Comparison of ENCODE assay signal across 14 cellular contexts in the genomic region with DNA sequence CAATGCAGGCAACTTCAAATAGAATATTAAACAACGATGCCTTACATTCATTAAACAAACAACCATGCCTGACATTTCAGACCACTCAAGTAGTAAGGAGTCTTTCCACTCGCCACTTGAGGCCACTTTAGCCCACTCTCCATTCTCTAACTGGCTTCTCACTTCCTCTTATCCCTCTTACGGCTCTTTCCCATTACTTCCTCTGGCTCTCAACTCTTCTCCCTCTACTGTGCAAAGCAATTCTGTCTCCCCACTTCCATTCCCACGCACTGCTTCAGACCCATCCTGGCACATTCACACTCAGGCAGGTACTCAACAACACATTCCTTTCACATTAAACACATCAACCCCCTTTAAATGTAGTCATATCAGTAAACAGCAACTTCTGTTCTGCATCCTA.
"Had no signal": no experiment of that assay in that cellular context is flagged by ENCODE, and none has a peak within 500 bp of the region (broad histone marks: within the 10 kb centered on the region; RNA-seq: fewer than 3 reads in every experiment).

No MANE protein-coding gene starts in this region.

- H3K9me3 ChIP-seq: gastroesophageal sphincter, left ventricle myocardium inferior, stomach had no signal

- H3K36me3 ChIP-seq: cardiac muscle cell, gastroesophageal sphincter, left ventricle myocardium inferior, stomach had no signal

- H3K9me3 Mint-ChIP-seq: activated naive CD4-positive, alpha-beta T cell treated with anti-CD3 and anti-CD28 coated beads, Interleukin-2, amount 50 U/mL, for 72 hours had no signal

- H2AFZ ChIP-seq: parathyroid adenoma had no signal

- H3K4me3 ChIP-seq: cardiac muscle cell, gastroesophageal sphincter, left ventricle myocardium inferior, stomach had no signal

- H3K36me3 Mint-ChIP-seq: activated naive CD4-positive, alpha-beta T cell treated with anti-CD3 and anti-CD28 coated beads, Interleukin-2, amount 50 U/mL, for 72 hours had no signal

- H3K27me3 ChIP-seq: cardiac muscle cell, gastroesophageal sphincter, stomach had no signal

- H3K9ac ChIP-seq: parathyroid adenoma had no signal

- H3K27ac Mint-ChIP-seq: activated naive CD4-positive, alpha-beta T cell treated with anti-CD3 and anti-CD28 coated beads, Interleukin-2, amount 50 U/mL, for 72 hours had no signal

- H3K79me2 ChIP-seq: parathyroid adenoma had no signal

- H3K27ac ChIP-seq: cardiac muscle cell, gastroesophageal sphincter, left ventricle myocardium inferior, parathyroid adenoma, stomach had no signal

- DNase-seq: activated CD4-positive, alpha-beta T cell treated with anti-CD3 and anti-CD28 coated beads, Interleukin-2, amount 50 U/mL, for 4 hours; activated CD4-positive, CD25-positive, alpha-beta regulatory T cell treated with anti-CD3 and anti-CD28 coated beads, Interleukin-2, amount 50 U/mL, for 72 hours; activated effector memory CD4-positive, alpha-beta T cell treated with Interleukin-2 at 50 U/mL for 16 hours; activated T-cell treated with anti-CD3 and anti-CD28 coated beads, Interleukin-2, amount 50 U/mL, for 1 hour; cortex of kidney; effector memory CD4-positive, alpha-beta T cell; left ventricle myocardium inferior; stimulated activated CD4-positive, alpha-beta T cell treated with anti-CD3 and anti-CD28 coated beads, Interleukin-4, amount 100 ng/mL, for 24 hours; stomach had no signal

- H3K4me1 ChIP-seq: gastroesophageal sphincter, parathyroid adenoma had no signal

- FAIRE-seq: keratinocyte had no signal
